In the genomic region with DNA sequence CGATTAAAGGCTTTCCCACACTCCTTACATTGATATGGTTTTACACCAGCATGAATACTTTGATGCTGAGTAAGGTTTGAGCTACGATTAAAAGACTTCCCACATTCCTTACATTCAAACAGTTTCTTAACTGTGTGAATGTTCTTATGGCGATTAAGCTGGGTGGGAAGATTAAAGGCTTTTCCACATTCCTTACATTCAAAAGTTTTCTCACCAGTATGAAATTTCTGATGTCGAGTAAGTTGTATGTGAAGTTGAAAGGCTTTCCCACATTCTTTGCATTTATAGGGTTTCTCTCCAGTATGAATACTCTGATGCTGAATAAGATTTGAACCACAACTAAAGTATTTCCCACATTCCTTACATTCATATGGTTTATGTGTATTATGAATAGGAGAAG, we compare ENCODE assay signal across 1 cellular context.
TF ChIP-seq lines count a peak whose summit lies in the region.

No MANE protein-coding gene starts in this region.

TF ChIP-seq in IMR-90, 13 proteins besides CTCF, POLR2A, EP300 and RAD21:
- TF ChIP-seq RFX5 (IDR thresholded peaks at IDR 0.05; ENCODE audit: low read depth, low read length): no peak
- TF ChIP-seq, protein P1, sequence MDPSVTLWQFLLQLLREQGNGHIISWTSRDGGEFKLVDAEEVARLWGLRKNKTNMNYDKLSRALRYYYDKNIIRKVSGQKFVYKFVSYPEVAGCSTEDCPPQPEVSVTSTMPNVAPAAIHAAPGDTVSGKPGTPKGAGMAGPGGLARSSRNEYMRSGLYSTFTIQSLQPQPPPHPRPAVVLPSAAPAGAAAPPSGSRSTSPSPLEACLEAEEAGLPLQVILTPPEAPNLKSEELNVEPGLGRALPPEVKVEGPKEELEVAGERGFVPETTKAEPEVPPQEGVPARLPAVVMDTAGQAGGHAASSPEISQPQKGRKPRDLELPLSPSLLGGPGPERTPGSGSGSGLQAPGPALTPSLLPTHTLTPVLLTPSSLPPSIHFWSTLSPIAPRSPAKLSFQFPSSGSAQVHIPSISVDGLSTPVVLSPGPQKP (IDR thresholded peaks at IDR 0.05; ENCODE audit: borderline replicate concordance, low read depth, low read length): no peak
- no peak for TF ChIP-seq FOS (IDR thresholded peaks at IDR 0.05; ENCODE audit: low read depth, low read length)
- no peak for TF ChIP-seq CEBPB (IDR thresholded peaks at IDR 0.05; ENCODE audit: low read depth, low read length)
- no peak for TF ChIP-seq SMC3 (IDR thresholded peaks at IDR 0.05; ENCODE audit: low read depth, low read length)
- TF ChIP-seq RCOR1 (IDR thresholded peaks at IDR 0.05; ENCODE audit: insufficient replicate concordance, low read length): no peak
- TF ChIP-seq CHD1 (IDR thresholded peaks at IDR 0.05; ENCODE audit: low read depth, low read length): no peak
- no peak for TF ChIP-seq MAFK (IDR thresholded peaks at IDR 0.05; ENCODE audit: low read depth, low read length)
- TF ChIP-seq, protein P2, sequence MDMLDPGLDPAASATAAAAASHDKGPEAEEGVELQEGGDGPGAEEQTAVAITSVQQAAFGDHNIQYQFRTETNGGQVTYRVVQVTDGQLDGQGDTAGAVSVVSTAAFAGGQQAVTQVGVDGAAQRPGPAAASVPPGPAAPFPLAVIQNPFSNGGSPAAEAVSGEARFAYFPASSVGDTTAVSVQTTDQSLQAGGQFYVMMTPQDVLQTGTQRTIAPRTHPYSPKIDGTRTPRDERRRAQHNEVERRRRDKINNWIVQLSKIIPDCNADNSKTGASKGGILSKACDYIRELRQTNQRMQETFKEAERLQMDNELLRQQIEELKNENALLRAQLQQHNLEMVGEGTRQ (IDR thresholded peaks at IDR 0.05; ENCODE audit: low read depth, low read length): no peak
- TF ChIP-seq NFE2L2 (IDR thresholded peaks at IDR 0.05; ENCODE audit: low read depth, low read length): no peak
- TF ChIP-seq BHLHE40 (IDR thresholded peaks at IDR 0.05; ENCODE audit: low read depth, low read length): no peak
- TF ChIP-seq MXI1 (IDR thresholded peaks at IDR 0.05; ENCODE audit: borderline replicate concordance, low read depth, low read length): no peak
- no peak for TF ChIP-seq MAZ (IDR thresholded peaks at IDR 0.05; ENCODE audit: borderline replicate concordance, low read depth, low read length)
